ENCODE assay signal across 1 cellular context in genomic region chr2:47512581-47513083, GRCh38.
A peak's percentile ranks its signal among the peaks of the same experiment; 100 is the strongest.
TF ChIP-seq lines count a peak whose summit lies in the region.

No MANE protein-coding gene starts in this region.

TF ChIP-seq in HepG2, 621 proteins besides CTCF, POLR2A, EP300 and RAD21 (continued from another document):
- TF ChIP-seq ELK4 (CRISPR knock-in tag; IDR thresholded peaks at IDR 0.05; ENCODE audit: borderline replicate concordance) (no peak), SNRNP70 (IDR thresholded peaks at IDR 0.05; ENCODE audit: low read depth, low read length) (no peak), MXI1 (IDR thresholded peaks at IDR 0.05; ENCODE audit: borderline replicate concordance, low read depth, low read length) (no peak), THAP11 (CRISPR knock-in tag; IDR thresholded peaks at IDR 0.05) (peak; percentile 98), MATR3 (CRISPR knock-in tag; IDR thresholded peaks at IDR 0.05) (no peak), ZNF557 (CRISPR knock-in tag; IDR thresholded peaks at IDR 0.05) (no peak), HCFC1 (IDR thresholded peaks at IDR 0.05; ENCODE audit: low read depth, low read length) (peak; percentile 60), NFYB (CRISPR knock-in tag; IDR thresholded peaks at IDR 0.05) (peak; percentile 51; the same call in 1 of the 2 replicates), ELF1 (CRISPR knock-in tag; IDR thresholded peaks at IDR 0.05) (0 out of 2 replicates have a peak, but pooled peaks have one; percentile 31), ZNF296 (CRISPR knock-in tag; conservative IDR thresholded peaks at IDR 0.05) (no peak), EHMT2 (IDR thresholded peaks at IDR 0.05; ENCODE audit: borderline replicate concordance, low read depth, low read length) (peak; percentile 56; the same call in 1 of the 2 replicates), ZSCAN25 (CRISPR knock-in tag; IDR thresholded peaks at IDR 0.05) (no peak), TEAD3 (CRISPR knock-in tag; optimal IDR thresholded peaks at IDR 0.05; ENCODE audit: borderline replicate concordance) (no peak), NFYC (CRISPR knock-in tag; IDR thresholded peaks at IDR 0.05) (peak; percentile 56), ZNF143 (CRISPR knock-in tag; IDR thresholded peaks at IDR 0.05) (peak; percentile 85), RFXAP (CRISPR knock-in tag; IDR thresholded peaks at IDR 0.05; ENCODE audit: borderline replicate concordance) (no peak), NFIC (IDR thresholded peaks at IDR 0.05; ENCODE audit: low read length) (peak; percentile 53; the same call in 1 of the 2 replicates), ZNF574 (CRISPR knock-in tag; IDR thresholded peaks at IDR 0.05) (no peak)
- TF ChIP-seq, protein P1, sequence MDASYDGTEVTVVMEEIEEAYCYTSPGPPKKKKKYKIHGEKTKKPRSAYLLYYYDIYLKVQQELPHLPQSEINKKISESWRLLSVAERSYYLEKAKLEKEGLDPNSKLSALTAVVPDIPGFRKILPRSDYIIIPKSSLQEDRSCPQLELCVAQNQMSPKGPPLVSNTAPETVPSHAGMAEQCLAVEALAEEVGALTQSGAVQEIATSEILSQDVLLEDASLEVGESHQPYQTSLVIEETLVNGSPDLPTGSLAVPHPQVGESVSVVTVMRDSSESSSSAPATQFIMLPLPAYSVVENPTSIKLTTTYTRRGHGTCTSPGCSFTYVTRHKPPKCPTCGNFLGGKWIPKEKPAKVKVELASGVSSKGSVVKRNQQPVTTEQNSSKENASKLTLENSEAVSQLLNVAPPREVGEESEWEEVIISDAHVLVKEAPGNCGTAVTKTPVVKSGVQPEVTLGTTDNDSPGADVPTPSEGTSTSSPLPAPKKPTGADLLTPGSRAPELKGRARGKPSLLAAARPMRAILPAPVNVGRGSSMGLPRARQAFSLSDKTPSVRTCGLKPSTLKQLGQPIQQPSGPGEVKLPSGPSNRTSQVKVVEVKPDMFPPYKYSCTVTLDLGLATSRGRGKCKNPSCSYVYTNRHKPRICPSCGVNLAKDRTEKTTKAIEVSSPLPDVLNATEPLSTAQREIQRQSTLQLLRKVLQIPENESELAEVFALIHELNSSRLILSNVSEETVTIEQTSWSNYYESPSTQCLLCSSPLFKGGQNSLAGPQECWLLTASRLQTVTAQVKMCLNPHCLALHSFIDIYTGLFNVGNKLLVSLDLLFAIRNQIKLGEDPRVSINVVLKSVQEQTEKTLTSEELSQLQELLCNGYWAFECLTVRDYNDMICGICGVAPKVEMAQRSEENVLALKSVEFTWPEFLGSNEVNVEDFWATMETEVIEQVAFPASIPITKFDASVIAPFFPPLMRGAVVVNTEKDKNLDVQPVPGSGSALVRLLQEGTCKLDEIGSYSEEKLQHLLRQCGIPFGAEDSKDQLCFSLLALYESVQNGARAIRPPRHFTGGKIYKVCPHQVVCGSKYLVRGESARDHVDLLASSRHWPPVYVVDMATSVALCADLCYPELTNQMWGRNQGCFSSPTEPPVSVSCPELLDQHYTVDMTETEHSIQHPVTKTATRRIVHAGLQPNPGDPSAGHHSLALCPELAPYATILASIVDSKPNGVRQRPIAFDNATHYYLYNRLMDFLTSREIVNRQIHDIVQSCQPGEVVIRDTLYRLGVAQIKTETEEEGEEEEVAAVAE (CRISPR knock-in tag; IDR thresholded peaks at IDR 0.05; ENCODE audit: borderline replicate concordance): peak; percentile 88
- TF ChIP-seq, protein P2, sequence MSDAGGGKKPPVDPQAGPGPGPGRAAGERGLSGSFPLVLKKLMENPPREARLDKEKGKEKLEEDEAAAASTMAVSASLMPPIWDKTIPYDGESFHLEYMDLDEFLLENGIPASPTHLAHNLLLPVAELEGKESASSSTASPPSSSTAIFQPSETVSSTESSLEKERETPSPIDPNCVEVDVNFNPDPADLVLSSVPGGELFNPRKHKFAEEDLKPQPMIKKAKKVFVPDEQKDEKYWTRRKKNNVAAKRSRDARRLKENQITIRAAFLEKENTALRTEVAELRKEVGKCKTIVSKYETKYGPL (CRISPR knock-in tag; IDR thresholded peaks at IDR 0.05): no peak
